ENCODE assay signal across 1 cellular context in genomic region chr9:35096035-35096849, GRCh38.
A peak's percentile ranks its signal among the peaks of the same experiment; 100 is the strongest.
TF ChIP-seq lines count a peak whose summit lies in the region.

PIGO (minus strand) TSS chr9:35096591; CDS start chr9:35095565, 1,026 bp downstream.

TF ChIP-seq in HepG2, 621 proteins besides CTCF, POLR2A, EP300 and RAD21 (continued from another document and continues in another):
- TF ChIP-seq, protein P1, sequence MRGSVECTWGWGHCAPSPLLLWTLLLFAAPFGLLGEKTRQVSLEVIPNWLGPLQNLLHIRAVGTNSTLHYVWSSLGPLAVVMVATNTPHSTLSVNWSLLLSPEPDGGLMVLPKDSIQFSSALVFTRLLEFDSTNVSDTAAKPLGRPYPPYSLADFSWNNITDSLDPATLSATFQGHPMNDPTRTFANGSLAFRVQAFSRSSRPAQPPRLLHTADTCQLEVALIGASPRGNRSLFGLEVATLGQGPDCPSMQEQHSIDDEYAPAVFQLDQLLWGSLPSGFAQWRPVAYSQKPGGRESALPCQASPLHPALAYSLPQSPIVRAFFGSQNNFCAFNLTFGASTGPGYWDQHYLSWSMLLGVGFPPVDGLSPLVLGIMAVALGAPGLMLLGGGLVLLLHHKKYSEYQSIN (CRISPR knock-in tag; IDR thresholded peaks at IDR 0.05; ENCODE audit: borderline replicate concordance) = no peak
- TF ChIP-seq ZFP82 (CRISPR knock-in tag; IDR thresholded peaks at IDR 0.05; ENCODE audit: borderline replicate concordance) (peak; percentile 95), RBFOX2 (IDR thresholded peaks at IDR 0.05; ENCODE audit: low read depth, low read length) (peak; percentile 97), DMTF1 (CRISPR knock-in tag; IDR thresholded peaks at IDR 0.05) (no peak), KLF12 (CRISPR knock-in tag; IDR thresholded peaks at IDR 0.05; ENCODE audit: borderline replicate concordance) (peak; percentile 72; the same call in 1 of the 2 replicates), HOXA3 (CRISPR knock-in tag; IDR thresholded peaks at IDR 0.05) (peak; percentile 92), NFATC3 (CRISPR knock-in tag; IDR thresholded peaks at IDR 0.05) (no peak), IKZF5 (CRISPR knock-in tag; IDR thresholded peaks at IDR 0.05) (peak; percentile 88), MXI1 (IDR thresholded peaks at IDR 0.05; ENCODE audit: borderline replicate concordance, low read depth, low read length) (peak; percentile 72; the same call in 1 of the 3 replicates), MTA1 (CRISPR knock-in tag; IDR thresholded peaks at IDR 0.05; ENCODE audit: borderline replicate concordance) (peak; percentile 88), RARA (CRISPR knock-in tag; IDR thresholded peaks at IDR 0.05) (0 out of 2 replicates have a peak, but pooled peaks have one; percentile 45), ZNF598 (CRISPR knock-in tag; IDR thresholded peaks at IDR 0.05; ENCODE audit: borderline replicate concordance) (peak; percentile 91; the same call in 1 of the 2 replicates), ZNF749 (CRISPR knock-in tag; IDR thresholded peaks at IDR 0.05; ENCODE audit: borderline replicate concordance) (peak; percentile 71; the same call in 1 of the 2 replicates), ZNF382 (CRISPR knock-in tag; IDR thresholded peaks at IDR 0.05; ENCODE audit: borderline replicate concordance) (no peak), MXD1 (CRISPR knock-in tag; IDR thresholded peaks at IDR 0.05) (peak; percentile 89), SATB2 (CRISPR knock-in tag; IDR thresholded peaks at IDR 0.05) (no peak), TRIM22 (IDR thresholded peaks at IDR 0.05) (no peak), NCOA1 (CRISPR knock-in tag; IDR thresholded peaks at IDR 0.05) (no peak; the same call in 1 of the 2 replicates), ARNTL (CRISPR knock-in tag; IDR thresholded peaks at IDR 0.05) (peak; percentile 72), ZNF234 (CRISPR knock-in tag; conservative IDR thresholded peaks at IDR 0.05) (peak; percentile 90; the same call in 1 of the 2 replicates), SP2 (CRISPR knock-in tag; IDR thresholded peaks at IDR 0.05) (peak; percentile 40; the same call in 1 of the 2 replicates), NKX3-1 (CRISPR knock-in tag; IDR thresholded peaks at IDR 0.05) (peak; percentile 15; the same call in 1 of the 2 replicates), ZMAT3 (CRISPR knock-in tag; conservative IDR thresholded peaks at IDR 0.05) (peak; percentile 77; the same call in 1 of the 2 replicates), KMT2A (CRISPR knock-in tag; IDR thresholded peaks at IDR 0.05) (peak; percentile 75), ZSCAN29 (CRISPR knock-in tag; conservative IDR thresholded peaks at IDR 0.05) (0 out of 2 replicates have a peak, but pooled peaks have one; percentile 88), POGZ (CRISPR knock-in tag; IDR thresholded peaks at IDR 0.05) (peak; percentile 86), DPF2 (CRISPR knock-in tag; IDR thresholded peaks at IDR 0.05; ENCODE audit: borderline replicate concordance, low read depth) (peak; percentile 65; the same call in 1 of the 2 replicates), BHLHE40 (IDR thresholded peaks at IDR 0.05; ENCODE audit: low read length) (peak; percentile 40; the same call in 1 of the 2 replicates), ZNF530 (CRISPR knock-in tag; IDR thresholded peaks at IDR 0.05; ENCODE audit: low read depth) (no peak), HIC2 (CRISPR knock-in tag; IDR thresholded peaks at IDR 0.05; ENCODE audit: low read depth) (peak; percentile 38; the same call in 1 of the 2 replicates)
- TF ChIP-seq, protein P2, sequence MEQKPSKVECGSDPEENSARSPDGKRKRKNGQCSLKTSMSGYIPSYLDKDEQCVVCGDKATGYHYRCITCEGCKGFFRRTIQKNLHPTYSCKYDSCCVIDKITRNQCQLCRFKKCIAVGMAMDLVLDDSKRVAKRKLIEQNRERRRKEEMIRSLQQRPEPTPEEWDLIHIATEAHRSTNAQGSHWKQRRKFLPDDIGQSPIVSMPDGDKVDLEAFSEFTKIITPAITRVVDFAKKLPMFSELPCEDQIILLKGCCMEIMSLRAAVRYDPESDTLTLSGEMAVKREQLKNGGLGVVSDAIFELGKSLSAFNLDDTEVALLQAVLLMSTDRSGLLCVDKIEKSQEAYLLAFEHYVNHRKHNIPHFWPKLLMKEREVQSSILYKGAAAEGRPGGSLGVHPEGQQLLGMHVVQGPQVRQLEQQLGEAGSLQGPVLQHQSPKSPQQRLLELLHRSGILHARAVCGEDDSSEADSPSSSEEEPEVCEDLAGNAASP (CRISPR knock-in tag; IDR thresholded peaks at IDR 0.05; ENCODE audit: borderline replicate concordance) = peak; percentile 62; the same call in 1 of the 2 replicates
- TF ChIP-seq, protein P3, sequence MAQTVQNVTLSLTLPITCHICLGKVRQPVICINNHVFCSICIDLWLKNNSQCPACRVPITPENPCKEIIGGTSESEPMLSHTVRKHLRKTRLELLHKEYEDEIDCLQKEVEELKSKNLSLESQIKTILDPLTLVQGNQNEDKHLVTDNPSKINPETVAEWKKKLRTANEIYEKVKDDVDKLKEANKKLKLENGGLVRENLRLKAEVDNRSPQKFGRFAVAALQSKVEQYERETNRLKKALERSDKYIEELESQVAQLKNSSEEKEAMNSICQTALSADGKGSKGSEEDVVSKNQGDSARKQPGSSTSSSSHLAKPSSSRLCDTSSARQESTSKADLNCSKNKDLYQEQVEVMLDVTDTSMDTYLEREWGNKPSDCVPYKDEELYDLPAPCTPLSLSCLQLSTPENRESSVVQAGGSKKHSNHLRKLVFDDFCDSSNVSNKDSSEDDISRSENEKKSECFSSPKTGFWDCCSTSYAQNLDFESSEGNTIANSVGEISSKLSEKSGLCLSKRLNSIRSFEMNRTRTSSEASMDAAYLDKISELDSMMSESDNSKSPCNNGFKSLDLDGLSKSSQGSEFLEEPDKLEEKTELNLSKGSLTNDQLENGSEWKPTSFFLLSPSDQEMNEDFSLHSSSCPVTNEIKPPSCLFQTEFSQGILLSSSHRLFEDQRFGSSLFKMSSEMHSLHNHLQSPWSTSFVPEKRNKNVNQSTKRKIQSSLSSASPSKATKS (CRISPR knock-in tag; IDR thresholded peaks at IDR 0.05) = 0 out of 2 replicates have a peak, but pooled peaks have one; percentile 67
- TF ChIP-seq, protein P4, sequence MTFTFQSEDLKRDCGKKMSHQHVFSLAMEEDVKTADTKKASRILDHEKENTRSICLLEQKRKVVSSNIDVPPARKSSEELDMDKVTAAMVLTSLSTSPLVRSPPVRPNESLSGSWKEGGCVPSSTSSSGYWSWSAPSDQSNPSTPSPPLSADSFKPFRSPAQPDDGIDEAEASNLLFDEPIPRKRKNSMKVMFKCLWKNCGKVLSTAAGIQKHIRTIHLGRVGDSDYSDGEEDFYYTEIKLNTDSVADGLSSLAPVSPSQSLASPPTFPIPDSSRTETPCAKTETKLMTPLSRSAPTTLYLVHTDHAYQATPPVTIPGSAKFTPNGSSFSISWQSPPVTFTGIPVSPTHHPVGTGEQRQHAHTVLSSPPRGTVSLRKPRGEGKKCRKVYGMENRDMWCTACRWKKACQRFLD (CRISPR knock-in tag; IDR thresholded peaks at IDR 0.05; ENCODE audit: borderline replicate concordance) = peak; percentile 94; the same call in 1 of the 2 replicates
- TF ChIP-seq, protein P5, sequence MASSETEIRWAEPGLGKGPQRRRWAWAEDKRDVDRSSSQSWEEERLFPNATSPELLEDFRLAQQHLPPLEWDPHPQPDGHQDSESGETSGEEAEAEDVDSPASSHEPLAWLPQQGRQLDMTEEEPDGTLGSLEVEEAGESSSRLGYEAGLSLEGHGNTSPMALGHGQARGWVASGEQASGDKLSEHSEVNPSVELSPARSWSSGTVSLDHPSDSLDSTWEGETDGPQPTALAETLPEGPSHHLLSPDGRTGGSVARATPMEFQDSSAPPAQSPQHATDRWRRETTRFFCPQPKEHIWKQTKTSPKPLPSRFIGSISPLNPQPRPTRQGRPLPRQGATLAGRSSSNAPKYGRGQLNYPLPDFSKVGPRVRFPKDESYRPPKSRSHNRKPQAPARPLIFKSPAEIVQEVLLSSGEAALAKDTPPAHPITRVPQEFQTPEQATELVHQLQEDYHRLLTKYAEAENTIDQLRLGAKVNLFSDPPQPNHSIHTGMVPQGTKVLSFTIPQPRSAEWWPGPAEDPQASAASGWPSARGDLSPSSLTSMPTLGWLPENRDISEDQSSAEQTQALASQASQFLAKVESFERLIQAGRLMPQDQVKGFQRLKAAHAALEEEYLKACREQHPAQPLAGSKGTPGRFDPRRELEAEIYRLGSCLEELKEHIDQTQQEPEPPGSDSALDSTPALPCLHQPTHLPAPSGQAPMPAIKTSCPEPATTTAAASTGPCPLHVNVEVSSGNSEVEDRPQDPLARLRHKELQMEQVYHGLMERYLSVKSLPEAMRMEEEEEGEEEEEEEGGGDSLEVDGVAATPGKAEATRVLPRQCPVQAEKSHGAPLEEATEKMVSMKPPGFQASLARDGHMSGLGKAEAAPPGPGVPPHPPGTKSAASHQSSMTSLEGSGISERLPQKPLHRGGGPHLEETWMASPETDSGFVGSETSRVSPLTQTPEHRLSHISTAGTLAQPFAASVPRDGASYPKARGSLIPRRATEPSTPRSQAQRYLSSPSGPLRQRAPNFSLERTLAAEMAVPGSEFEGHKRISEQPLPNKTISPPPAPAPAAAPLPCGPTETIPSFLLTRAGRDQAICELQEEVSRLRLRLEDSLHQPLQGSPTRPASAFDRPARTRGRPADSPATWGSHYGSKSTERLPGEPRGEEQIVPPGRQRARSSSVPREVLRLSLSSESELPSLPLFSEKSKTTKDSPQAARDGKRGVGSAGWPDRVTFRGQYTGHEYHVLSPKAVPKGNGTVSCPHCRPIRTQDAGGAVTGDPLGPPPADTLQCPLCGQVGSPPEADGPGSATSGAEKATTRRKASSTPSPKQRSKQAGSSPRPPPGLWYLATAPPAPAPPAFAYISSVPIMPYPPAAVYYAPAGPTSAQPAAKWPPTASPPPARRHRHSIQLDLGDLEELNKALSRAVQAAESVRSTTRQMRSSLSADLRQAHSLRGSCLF (CRISPR knock-in tag; IDR thresholded peaks at IDR 0.05; ENCODE audit: borderline replicate concordance) = peak; percentile 63; the same call in 1 of the 2 replicates
- TF ChIP-seq, protein P6, sequence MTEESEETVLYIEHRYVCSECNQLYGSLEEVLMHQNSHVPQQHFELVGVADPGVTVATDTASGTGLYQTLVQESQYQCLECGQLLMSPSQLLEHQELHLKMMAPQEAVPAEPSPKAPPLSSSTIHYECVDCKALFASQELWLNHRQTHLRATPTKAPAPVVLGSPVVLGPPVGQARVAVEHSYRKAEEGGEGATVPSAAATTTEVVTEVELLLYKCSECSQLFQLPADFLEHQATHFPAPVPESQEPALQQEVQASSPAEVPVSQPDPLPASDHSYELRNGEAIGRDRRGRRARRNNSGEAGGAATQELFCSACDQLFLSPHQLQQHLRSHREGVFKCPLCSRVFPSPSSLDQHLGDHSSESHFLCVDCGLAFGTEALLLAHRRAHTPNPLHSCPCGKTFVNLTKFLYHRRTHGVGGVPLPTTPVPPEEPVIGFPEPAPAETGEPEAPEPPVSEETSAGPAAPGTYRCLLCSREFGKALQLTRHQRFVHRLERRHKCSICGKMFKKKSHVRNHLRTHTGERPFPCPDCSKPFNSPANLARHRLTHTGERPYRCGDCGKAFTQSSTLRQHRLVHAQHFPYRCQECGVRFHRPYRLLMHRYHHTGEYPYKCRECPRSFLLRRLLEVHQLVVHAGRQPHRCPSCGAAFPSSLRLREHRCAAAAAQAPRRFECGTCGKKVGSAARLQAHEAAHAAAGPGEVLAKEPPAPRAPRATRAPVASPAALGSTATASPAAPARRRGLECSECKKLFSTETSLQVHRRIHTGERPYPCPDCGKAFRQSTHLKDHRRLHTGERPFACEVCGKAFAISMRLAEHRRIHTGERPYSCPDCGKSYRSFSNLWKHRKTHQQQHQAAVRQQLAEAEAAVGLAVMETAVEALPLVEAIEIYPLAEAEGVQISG (CRISPR knock-in tag; IDR thresholded peaks at IDR 0.05) = peak; percentile 100
